Comparison of ENCODE assay signal across 1 cellular context in genomic region chr22:49960159-49960966, GRCh38.
A peak's percentile ranks its signal among the peaks of the same experiment; 100 is the strongest.
TF ChIP-seq lines count a peak whose summit lies in the region.

Gene PIM3, plus strand, starts transcription at chr22:49960772. Its CDS starts 176 bp downstream, at chr22:49960948.

TF ChIP-seq in K562, 482 proteins besides CTCF, POLR2A, EP300 and RAD21 (continued from another document and continues in another):
- TF ChIP-seq, protein P1, sequence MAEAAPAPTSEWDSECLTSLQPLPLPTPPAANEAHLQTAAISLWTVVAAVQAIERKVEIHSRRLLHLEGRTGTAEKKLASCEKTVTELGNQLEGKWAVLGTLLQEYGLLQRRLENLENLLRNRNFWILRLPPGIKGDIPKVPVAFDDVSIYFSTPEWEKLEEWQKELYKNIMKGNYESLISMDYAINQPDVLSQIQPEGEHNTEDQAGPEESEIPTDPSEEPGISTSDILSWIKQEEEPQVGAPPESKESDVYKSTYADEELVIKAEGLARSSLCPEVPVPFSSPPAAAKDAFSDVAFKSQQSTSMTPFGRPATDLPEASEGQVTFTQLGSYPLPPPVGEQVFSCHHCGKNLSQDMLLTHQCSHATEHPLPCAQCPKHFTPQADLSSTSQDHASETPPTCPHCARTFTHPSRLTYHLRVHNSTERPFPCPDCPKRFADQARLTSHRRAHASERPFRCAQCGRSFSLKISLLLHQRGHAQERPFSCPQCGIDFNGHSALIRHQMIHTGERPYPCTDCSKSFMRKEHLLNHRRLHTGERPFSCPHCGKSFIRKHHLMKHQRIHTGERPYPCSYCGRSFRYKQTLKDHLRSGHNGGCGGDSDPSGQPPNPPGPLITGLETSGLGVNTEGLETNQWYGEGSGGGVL (CRISPR knock-in tag; IDR thresholded peaks at IDR 0.05), result no peak
- TF ChIP-seq FOXJ3 (CRISPR knock-in tag; IDR thresholded peaks at IDR 0.05) (no peak), PURB (CRISPR knock-in tag; IDR thresholded peaks at IDR 0.05; ENCODE audit: low read depth) (no peak), TRIM28 (IDR thresholded peaks at IDR 0.05) (no peak), MECOM (CRISPR knock-in tag; IDR thresholded peaks at IDR 0.05) (no peak), DDX20 (tag; IDR thresholded peaks at IDR 0.05; ENCODE audit: low read depth) (no peak), ZBTB7A (IDR thresholded peaks at IDR 0.05; ENCODE audit: borderline replicate concordance, control insufficient read depth, low read depth, low read length) (peak; percentile 78), MYC (IDR thresholded peaks at IDR 0.05; ENCODE audit: low read depth, low read length) (peak; percentile 98), MYC (CRISPR knock-in tag; IDR thresholded peaks at IDR 0.05; ENCODE audit: borderline replicate concordance, low read depth) (no peak), NELFE (IDR thresholded peaks at IDR 0.05; ENCODE audit: insufficient read depth, insufficient read length) (no peak), FOXJ2 (tag; IDR thresholded peaks at IDR 0.05) (no peak), CCAR2 (IDR thresholded peaks at IDR 0.05; ENCODE audit: low read depth, low read length) (no peak), EGR1 (conservative IDR thresholded peaks at IDR 0.05) (peak; percentile 46), ZNF695 (CRISPR knock-in tag; IDR thresholded peaks at IDR 0.05) (no peak), TAF1 (IDR thresholded peaks at IDR 0.05; ENCODE audit: control insufficient read depth, extremely low read depth, insufficient read depth, low read length, severe bottlenecking) (peak; percentile 80), CBX8 (IDR thresholded peaks at IDR 0.05; ENCODE audit: borderline replicate concordance, extremely low read depth, low read depth, low read length, poor library complexity, severe bottlenecking) (no peak), RBBP5 (IDR thresholded peaks at IDR 0.05; ENCODE audit: borderline replicate concordance, insufficient read depth, low read length, poor library complexity, severe bottlenecking) (no peak), MBD2 (IDR thresholded peaks at IDR 0.05; ENCODE audit: borderline replicate concordance, low read depth) (peak; percentile 78; the same call in 1 of the 2 replicates), KLF13 (tag; IDR thresholded peaks at IDR 0.05; ENCODE audit: borderline replicate concordance, low read depth) (no peak), FUS (optimal IDR thresholded peaks at IDR 0.05; ENCODE audit: low read depth, low read length) (no peak), CBFA2T3 (IDR thresholded peaks at IDR 0.05) (no peak; the same call in 1 of the 2 replicates), ZNF444 (CRISPR knock-in tag; IDR thresholded peaks at IDR 0.05) (no peak), STAT5A (IDR thresholded peaks at IDR 0.05; ENCODE audit: borderline replicate concordance, low read length) (no peak), TFAM (CRISPR knock-in tag; conservative IDR thresholded peaks at IDR 0.05) (no peak), ID3 (CRISPR knock-in tag; IDR thresholded peaks at IDR 0.05) (no peak), ID3 (tag; IDR thresholded peaks at IDR 0.05) (no peak), CEBPG (CRISPR knock-in tag; IDR thresholded peaks at IDR 0.05) (no peak), CEBPG (tag; conservative IDR thresholded peaks at IDR 0.05 in 1 of 2, IDR thresholded peaks at IDR 0.05 in 1 of 2) (no peak), ZNF586 (CRISPR knock-in tag; conservative IDR thresholded peaks at IDR 0.05) (no peak), TOE1 (IDR thresholded peaks at IDR 0.05; ENCODE audit: borderline replicate concordance) (no peak), TOE1 (CRISPR knock-in tag; IDR thresholded peaks at IDR 0.05; ENCODE audit: borderline replicate concordance, low read depth) (no peak), E4F1 (CRISPR knock-in tag; IDR thresholded peaks at IDR 0.05; ENCODE audit: borderline replicate concordance) (no peak), ILF3 (IDR thresholded peaks at IDR 0.05; ENCODE audit: borderline replicate concordance) (no peak), HLTF (IDR thresholded peaks at IDR 0.05) (no peak), BRD9 (IDR thresholded peaks at IDR 0.05; ENCODE audit: low read depth, partially characterized antibody) (no peak), JUNB (CRISPR knock-in tag; conservative IDR thresholded peaks at IDR 0.05) (no peak), SNIP1 (IDR thresholded peaks at IDR 0.05; ENCODE audit: low read depth) (no peak), ZNF24 (IDR thresholded peaks at IDR 0.05) (no peak), LARP7 (IDR thresholded peaks at IDR 0.05) (no peak), RBM14 (IDR thresholded peaks at IDR 0.05; ENCODE audit: borderline replicate concordance, insufficient read depth, low read depth, low read length) (no peak), ZNF212 (CRISPR knock-in tag; IDR thresholded peaks at IDR 0.05) (no peak), NRF1 (conservative IDR thresholded peaks at IDR 0.05 in 1 of 2, IDR thresholded peaks at IDR 0.05 in 1 of 2) (peak; percentile 94 to 95), CBFA2T2 (conservative IDR thresholded peaks at IDR 0.05) (no peak), NFIX (CRISPR knock-in tag; IDR thresholded peaks at IDR 0.05; ENCODE audit: low read depth) (no peak), PHB (CRISPR knock-in tag; IDR thresholded peaks at IDR 0.05) (no peak), HDAC3 (IDR thresholded peaks at IDR 0.05; ENCODE audit: borderline replicate concordance, partially characterized antibody) (no peak), CC2D1A (IDR thresholded peaks at IDR 0.05) (no peak), ZNF57 (CRISPR knock-in tag; IDR thresholded peaks at IDR 0.05) (no peak)
- TF ChIP-seq, protein P2, sequence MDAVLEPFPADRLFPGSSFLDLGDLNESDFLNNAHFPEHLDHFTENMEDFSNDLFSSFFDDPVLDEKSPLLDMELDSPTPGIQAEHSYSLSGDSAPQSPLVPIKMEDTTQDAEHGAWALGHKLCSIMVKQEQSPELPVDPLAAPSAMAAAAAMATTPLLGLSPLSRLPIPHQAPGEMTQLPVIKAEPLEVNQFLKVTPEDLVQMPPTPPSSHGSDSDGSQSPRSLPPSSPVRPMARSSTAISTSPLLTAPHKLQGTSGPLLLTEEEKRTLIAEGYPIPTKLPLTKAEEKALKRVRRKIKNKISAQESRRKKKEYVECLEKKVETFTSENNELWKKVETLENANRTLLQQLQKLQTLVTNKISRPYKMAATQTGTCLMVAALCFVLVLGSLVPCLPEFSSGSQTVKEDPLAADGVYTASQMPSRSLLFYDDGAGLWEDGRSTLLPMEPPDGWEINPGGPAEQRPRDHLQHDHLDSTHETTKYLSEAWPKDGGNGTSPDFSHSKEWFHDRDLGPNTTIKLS (IDR thresholded peaks at IDR 0.05; ENCODE audit: borderline replicate concordance, low read depth), result peak; percentile 62; the same call in 1 of the 2 replicates
- TF ChIP-seq, protein P3, sequence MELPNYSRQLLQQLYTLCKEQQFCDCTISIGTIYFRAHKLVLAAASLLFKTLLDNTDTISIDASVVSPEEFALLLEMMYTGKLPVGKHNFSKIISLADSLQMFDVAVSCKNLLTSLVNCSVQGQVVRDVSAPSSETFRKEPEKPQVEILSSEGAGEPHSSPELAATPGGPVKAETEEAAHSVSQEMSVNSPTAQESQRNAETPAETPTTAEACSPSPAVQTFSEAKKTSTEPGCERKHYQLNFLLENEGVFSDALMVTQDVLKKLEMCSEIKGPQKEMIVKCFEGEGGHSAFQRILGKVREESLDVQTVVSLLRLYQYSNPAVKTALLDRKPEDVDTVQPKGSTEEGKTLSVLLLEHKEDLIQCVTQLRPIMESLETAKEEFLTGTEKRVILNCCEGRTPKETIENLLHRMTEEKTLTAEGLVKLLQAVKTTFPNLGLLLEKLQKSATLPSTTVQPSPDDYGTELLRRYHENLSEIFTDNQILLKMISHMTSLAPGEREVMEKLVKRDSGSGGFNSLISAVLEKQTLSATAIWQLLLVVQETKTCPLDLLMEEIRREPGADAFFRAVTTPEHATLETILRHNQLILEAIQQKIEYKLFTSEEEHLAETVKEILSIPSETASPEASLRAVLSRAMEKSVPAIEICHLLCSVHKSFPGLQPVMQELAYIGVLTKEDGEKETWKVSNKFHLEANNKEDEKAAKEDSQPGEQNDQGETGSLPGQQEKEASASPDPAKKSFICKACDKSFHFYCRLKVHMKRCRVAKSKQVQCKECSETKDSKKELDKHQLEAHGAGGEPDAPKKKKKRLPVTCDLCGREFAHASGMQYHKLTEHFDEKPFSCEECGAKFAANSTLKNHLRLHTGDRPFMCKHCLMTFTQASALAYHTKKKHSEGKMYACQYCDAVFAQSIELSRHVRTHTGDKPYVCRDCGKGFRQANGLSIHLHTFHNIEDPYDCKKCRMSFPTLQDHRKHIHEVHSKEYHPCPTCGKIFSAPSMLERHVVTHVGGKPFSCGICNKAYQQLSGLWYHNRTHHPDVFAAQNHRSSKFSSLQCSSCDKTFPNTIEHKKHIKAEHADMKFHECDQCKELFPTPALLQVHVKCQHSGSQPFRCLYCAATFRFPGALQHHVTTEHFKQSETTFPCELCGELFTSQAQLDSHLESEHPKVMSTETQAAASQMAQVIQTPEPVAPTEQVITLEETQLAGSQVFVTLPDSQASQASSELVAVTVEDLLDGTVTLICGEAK (IDR thresholded peaks at IDR 0.05), result peak; percentile 67
- TF ChIP-seq, protein P3 (CRISPR knock-in tag; IDR thresholded peaks at IDR 0.05), result no peak
- TF ChIP-seq, protein P4, sequence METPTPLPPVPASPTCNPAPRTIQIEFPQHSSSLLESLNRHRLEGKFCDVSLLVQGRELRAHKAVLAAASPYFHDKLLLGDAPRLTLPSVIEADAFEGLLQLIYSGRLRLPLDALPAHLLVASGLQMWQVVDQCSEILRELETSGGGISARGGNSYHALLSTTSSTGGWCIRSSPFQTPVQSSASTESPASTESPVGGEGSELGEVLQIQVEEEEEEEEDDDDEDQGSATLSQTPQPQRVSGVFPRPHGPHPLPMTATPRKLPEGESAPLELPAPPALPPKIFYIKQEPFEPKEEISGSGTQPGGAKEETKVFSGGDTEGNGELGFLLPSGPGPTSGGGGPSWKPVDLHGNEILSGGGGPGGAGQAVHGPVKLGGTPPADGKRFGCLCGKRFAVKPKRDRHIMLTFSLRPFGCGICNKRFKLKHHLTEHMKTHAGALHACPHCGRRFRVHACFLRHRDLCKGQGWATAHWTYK (CRISPR knock-in tag; IDR thresholded peaks at IDR 0.05), result no peak
- TF ChIP-seq, protein P5, sequence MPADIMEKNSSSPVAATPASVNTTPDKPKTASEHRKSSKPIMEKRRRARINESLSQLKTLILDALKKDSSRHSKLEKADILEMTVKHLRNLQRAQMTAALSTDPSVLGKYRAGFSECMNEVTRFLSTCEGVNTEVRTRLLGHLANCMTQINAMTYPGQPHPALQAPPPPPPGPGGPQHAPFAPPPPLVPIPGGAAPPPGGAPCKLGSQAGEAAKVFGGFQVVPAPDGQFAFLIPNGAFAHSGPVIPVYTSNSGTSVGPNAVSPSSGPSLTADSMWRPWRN (IDR thresholded peaks at IDR 0.05; ENCODE audit: low read depth), result peak; percentile 50
- TF ChIP-seq, protein P6, sequence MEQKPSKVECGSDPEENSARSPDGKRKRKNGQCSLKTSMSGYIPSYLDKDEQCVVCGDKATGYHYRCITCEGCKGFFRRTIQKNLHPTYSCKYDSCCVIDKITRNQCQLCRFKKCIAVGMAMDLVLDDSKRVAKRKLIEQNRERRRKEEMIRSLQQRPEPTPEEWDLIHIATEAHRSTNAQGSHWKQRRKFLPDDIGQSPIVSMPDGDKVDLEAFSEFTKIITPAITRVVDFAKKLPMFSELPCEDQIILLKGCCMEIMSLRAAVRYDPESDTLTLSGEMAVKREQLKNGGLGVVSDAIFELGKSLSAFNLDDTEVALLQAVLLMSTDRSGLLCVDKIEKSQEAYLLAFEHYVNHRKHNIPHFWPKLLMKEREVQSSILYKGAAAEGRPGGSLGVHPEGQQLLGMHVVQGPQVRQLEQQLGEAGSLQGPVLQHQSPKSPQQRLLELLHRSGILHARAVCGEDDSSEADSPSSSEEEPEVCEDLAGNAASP (IDR thresholded peaks at IDR 0.05), result no peak
